Comparison of ENCODE assay signal across 11 cellular contexts in genomic region chr2:237742614-237743013, GRCh38. TPM values are rescaled to one million over a fixed set of nuclear protein-coding genes. Genes with fewer than 3 reads are reported as not detected.
A peak's percentile ranks its signal among the peaks of the same experiment; 100 is the strongest.
DNase-seq lines count a peak whose midpoint lies in the region; ATAC-seq and TF ChIP-seq lines count a peak whose summit lies in the region.
"Had no signal": no experiment of that assay in that cellular context is flagged by ENCODE, and none has a peak within 500 bp of the region (broad histone marks: within the 10 kb centered on the region; RNA-seq: fewer than 3 reads in every experiment).

No MANE protein-coding gene starts in this region.

- no peak overlapping the region for H3K9ac ChIP-seq in mesendoderm (ENCODE audit: low read length)

- H3K4me3 Mint-ChIP-seq in CD4-positive, alpha-beta T cell: peak overlapping the region; percentile 16
- no peak overlapping the region for H3K4me3 Mint-ChIP-seq in central memory CD8-positive, alpha-beta T cell
- H3K4me3 Mint-ChIP-seq: nephron had no signal

- peaks cover 68% of the 10 kb centered on the region for H3K4me1 Mint-ChIP-seq in CD4-positive, alpha-beta T cell (ENCODE audit: low read depth)
- peaks cover 58% of the 10 kb centered on the region for H3K4me1 Mint-ChIP-seq in central memory CD8-positive, alpha-beta T cell

- peak overlapping the region; percentile 1 for H3K27ac ChIP-seq in CD4-positive, alpha-beta T cell (ENCODE audit: low read depth, low read length)
- peak overlapping the region; percentile 63 for H3K27ac ChIP-seq in neutrophil
- no peak overlapping the region for H3K27ac ChIP-seq in mesendoderm (ENCODE audit: low read depth, low read length)
- H3K27ac ChIP-seq: suprapubic skin had no signal

- no peaks in the 10 kb centered on the region for H3K9me3 ChIP-seq in CD4-positive, alpha-beta T cell (ENCODE audit: control insufficient read depth, low read length)
- H3K9me3 ChIP-seq in neutrophil: no peaks in the 10 kb centered on the region
- H3K9me3 ChIP-seq: suprapubic skin had no signal

- H3K36me3 Mint-ChIP-seq in CD4-positive, alpha-beta T cell (ENCODE audit: low read depth): peaks cover 78% of the 10 kb centered on the region
- peaks cover 15% of the 10 kb centered on the region for H3K36me3 Mint-ChIP-seq in central memory CD8-positive, alpha-beta T cell (ENCODE audit: insufficient read depth)

- no peak overlapping the region for H2BK15ac ChIP-seq in mesendoderm (replicated peaks; ENCODE audit: low read depth)

- intact Hi-C loops in CD4-positive, alpha-beta T cell (cut with DNase I, micrococcal nuclease): no loop called here

- no peak overlapping the region for H4K5ac ChIP-seq in mesendoderm (ENCODE audit: low read length)

- WGBS in mesendoderm (ENCODE audit: extremely low coverage, insufficient coverage, low lambda C conversion rate): no CpG with 5 or more reads among the region's 3 CpGs

- no peak for TF ChIP-seq CTCF in CD4-positive, alpha-beta T cell (IDR thresholded peaks at IDR 0.05)
- no peak for TF ChIP-seq CTCF in neutrophil (IDR thresholded peaks at IDR 0.05)

- POLR2A ChIA-PET in CD4-positive, alpha-beta T cell (lab: Charles Lee): interaction anchor here (1.7 kb wide), 1 partner anchor 48 kb away, joined by 6 read pairs; no protein-coding TSS in a partner anchor

- DNase-seq in CD4-positive, alpha-beta T cell: no peak
- no peak for DNase-seq in central memory CD8-positive, alpha-beta T cell (ENCODE audit: low spot score in 2 of 2)
- DNase-seq in SW480 (ENCODE audit: low spot score): no peak
- no peak for DNase-seq in mesendoderm
- DNase-seq: NCI-H1092, NCI-H345 had no signal

- H2AK5ac ChIP-seq in mesendoderm (ENCODE audit: low read length): no peak overlapping the region

- no peak overlapping the region for H4K8ac ChIP-seq in mesendoderm (ENCODE audit: low read depth, low read length)

- peak overlapping the region; percentile 78 for H3K27ac Mint-ChIP-seq in CD4-positive, alpha-beta T cell
- peak overlapping the region; percentile 86 for H3K27ac Mint-ChIP-seq in central memory CD8-positive, alpha-beta T cell (ENCODE audit: low read depth)
- H3K27ac Mint-ChIP-seq: nephron had no signal

- H3K56ac ChIP-seq in mesendoderm (ENCODE audit: low read length): no peak overlapping the region

- no peak overlapping the region for H2BK5ac ChIP-seq in mesendoderm (ENCODE audit: low read length)

- peaks cover 53% of the 10 kb centered on the region for H3K36me3 ChIP-seq in neutrophil
- H3K36me3 ChIP-seq in mesendoderm (ENCODE audit: control insufficient read depth, insufficient read depth, low read length): no peaks in the 10 kb centered on the region

- no peaks in the 10 kb centered on the region for H3K27me3 Mint-ChIP-seq in CD4-positive, alpha-beta T cell
- H3K27me3 Mint-ChIP-seq in central memory CD8-positive, alpha-beta T cell: no peaks in the 10 kb centered on the region

- H3K4me1 ChIP-seq in neutrophil (ENCODE audit: control insufficient read depth in 1 of 2, insufficient read depth in 1 of 2, low read depth in 1 of 2, low read length in 1 of 2) (peaks cover 23 to 40% of the 10 kb centered on the region in 2 experiments), mesendoderm (ENCODE audit: control insufficient read depth, low read depth, low read length) (no peaks in the 10 kb centered on the region)

- peaks cover 9% of the 10 kb centered on the region for H3K79me2 ChIP-seq in mesendoderm (ENCODE audit: control insufficient read depth, insufficient read depth, low read length)

- H3K4ac ChIP-seq in mesendoderm (ENCODE audit: low read depth, low read length): no peak overlapping the region

- H3K79me1 ChIP-seq in mesendoderm (ENCODE audit: low read length): peaks cover 36% of the 10 kb centered on the region

- CTCF ChIA-PET in CD4-positive, alpha-beta T cell (lab: Charles Lee): interaction anchor here (1.1 to 6.7 kb wide), 2 partner anchors 70 to 81 kb away, joined by 3 to 101 read pairs; no protein-coding TSS in a partner anchor

- H3K23ac ChIP-seq in mesendoderm (ENCODE audit: low read length): no peak overlapping the region

- H3K27me3 ChIP-seq in CD4-positive, alpha-beta T cell (ENCODE audit: control insufficient read depth, insufficient read depth, low read length): no peaks in the 10 kb centered on the region
- H3K27me3 ChIP-seq in neutrophil (no peaks in the 10 kb centered on the region), mesendoderm (ENCODE audit: insufficient read depth, low read length, poor library complexity) (no peaks in the 10 kb centered on the region)
- H3K27me3 ChIP-seq: suprapubic skin had no signal

- H3K4me3 ChIP-seq in neutrophil (ENCODE audit: low read depth in 1 of 2, low read length in 1 of 2) (no peak overlapping the region), mesendoderm (ENCODE audit: low read length) (no peak overlapping the region)
- H3K4me3 ChIP-seq: suprapubic skin had no signal

- ATAC-seq in CD4-positive, alpha-beta T cell (ENCODE audit: poor library complexity): no peak
- no peak for ATAC-seq in central memory CD8-positive, alpha-beta T cell (replicated peaks; ENCODE audit: extremely low read depth, poor library complexity, severe bottlenecking)
- no peak for ATAC-seq in HG02970 (IDR thresholded peaks at IDR 0.05; ENCODE audit: low FRiP score, unreplicated experiment)

- no peaks in the 10 kb centered on the region for H3K9me3 Mint-ChIP-seq in CD4-positive, alpha-beta T cell
- H3K9me3 Mint-ChIP-seq in central memory CD8-positive, alpha-beta T cell: no peaks in the 10 kb centered on the region
- H3K9me3 Mint-ChIP-seq: nephron had no signal

- TF ChIP-seq POLR2A in GM19193 (IDR thresholded peaks at IDR 0.05; ENCODE audit: extremely low read depth, insufficient read depth, insufficient read length): peak; percentile 1

- H3K4me2 ChIP-seq in mesendoderm (ENCODE audit: low read length): no peak overlapping the region

- H3K18ac ChIP-seq in mesendoderm (ENCODE audit: low read length): no peak overlapping the region

- no peak overlapping the region for H2BK120ac ChIP-seq in mesendoderm (ENCODE audit: low read depth, low read length)

RNA-seq across cellular contexts. Expression of gene RBM44, which starts 56.0 kb away (rescaled TPM):
- 1 to 10 TPM; 2.8 to 2.9 TPM for total RNA-seq in CD4-positive, alpha-beta T cell
- 0.11 TPM for polyA plus RNA-seq in mesendoderm (2013, experiment 1 of 2)
- polyA plus RNA-seq in mesendoderm (2013, experiment 2 of 2): 0.11 TPM
